27 cellular contexts compared by ENCODE assay signal in genomic region chr20:32434434-32434833, GRCh38.
A peak's percentile ranks its signal among the peaks of the same experiment; 100 is the strongest.
DNase-seq lines count a peak whose midpoint lies in the region; ATAC-seq and TF ChIP-seq lines count a peak whose summit lies in the region.
"Had no signal": no experiment of that assay in that cellular context is flagged by ENCODE, and none has a peak within 500 bp of the region (broad histone marks: within the 10 kb centered on the region; RNA-seq: fewer than 3 reads in every experiment).

No MANE protein-coding gene starts in this region.

- H3K27ac Mint-ChIP-seq in CD4-positive, alpha-beta T cell = peak overlapping the region; percentile 33
- H3K27ac Mint-ChIP-seq in activated naive CD8-positive, alpha-beta T cell treated with anti-CD3 and anti-CD28 coated beads for 36 hours = no peak overlapping the region
- H3K27ac Mint-ChIP-seq: IgD-negative memory B cell had no signal

- H3K9me3 Mint-ChIP-seq in CD4-positive, alpha-beta T cell = no peaks in the 10 kb centered on the region
- no peaks in the 10 kb centered on the region for H3K9me3 Mint-ChIP-seq in activated naive CD8-positive, alpha-beta T cell treated with anti-CD3 and anti-CD28 coated beads for 36 hours
- H3K9me3 Mint-ChIP-seq: IgD-negative memory B cell had no signal

- no peaks in the 10 kb centered on the region for H3K9me3 ChIP-seq in SK-N-SH
- no peaks in the 10 kb centered on the region for H3K9me3 ChIP-seq in CD4-positive, alpha-beta T cell (ENCODE audit: control insufficient read depth, low read length)
- H3K9me3 ChIP-seq in esophagus muscularis mucosa = no peaks in the 10 kb centered on the region
- no peaks in the 10 kb centered on the region for H3K9me3 ChIP-seq in skeletal muscle tissue (ENCODE audit: control insufficient read depth in 3 of 3, low read length in 3 of 3)
- no peaks in the 10 kb centered on the region for H3K9me3 ChIP-seq in Peyer's patch
- H3K9me3 ChIP-seq: BLaER1, Caco-2, SJSA1 had no signal

- TF ChIP-seq RAD21 in SK-N-SH (IDR thresholded peaks at IDR 0.05; ENCODE audit: low read length) = no peak

- no peak overlapping the region for H3K9ac ChIP-seq in SK-N-SH
- no peak overlapping the region for H3K9ac ChIP-seq in skeletal muscle tissue (ENCODE audit: low read depth in 1 of 3, low read length in 3 of 3)
- H3K9ac ChIP-seq: BLaER1 had no signal

- TF ChIP-seq POLR2A in esophagus muscularis mucosa (IDR thresholded peaks at IDR 0.05; ENCODE audit: low read depth) (no peak), Peyer's patch (IDR thresholded peaks at IDR 0.05) (no peak)

- H3K27me3 Mint-ChIP-seq in CD4-positive, alpha-beta T cell = no peaks in the 10 kb centered on the region
- H3K27me3 Mint-ChIP-seq in activated naive CD8-positive, alpha-beta T cell treated with anti-CD3 and anti-CD28 coated beads for 36 hours = no peaks in the 10 kb centered on the region
- H3K27me3 Mint-ChIP-seq: CD4-positive, alpha-beta memory T cell; IgD-negative memory B cell had no signal

- H3K36me3 ChIP-seq in SK-N-SH (replicated peaks in 1 of 2; ENCODE audit: control insufficient read depth in 1 of 2, insufficient read depth in 2 of 2, low read length in 1 of 2) (peaks cover 81 to 100% of the 10 kb centered on the region in 2 experiments), esophagus muscularis mucosa (peaks cover 81 to 100% (median 99%) of the 10 kb centered on the region in 4 donors), skeletal muscle tissue (ENCODE audit: control insufficient read depth in 3 of 3, insufficient read depth in 3 of 3, low read length in 3 of 3) (peaks cover 86 to 92% (median 86%) of the 10 kb centered on the region in 3 donors), Peyer's patch (peaks cover 0 to 93% (median under 1%) of the 10 kb centered on the region in 3 donors)

- no peaks in the 10 kb centered on the region for H3K4me1 Mint-ChIP-seq in CD4-positive, alpha-beta T cell (ENCODE audit: low read depth)
- peaks cover 15% of the 10 kb centered on the region for H3K4me1 Mint-ChIP-seq in activated naive CD8-positive, alpha-beta T cell treated with anti-CD3 and anti-CD28 coated beads for 36 hours

- CTCF ChIA-PET in SK-N-SH (lab: Yijun Ruan, JAX) = no interaction called here
- CTCF ChIA-PET in CD4-positive, alpha-beta T cell (lab: Charles Lee) = no interaction called here

- H3K27me3 ChIP-seq in SK-N-SH (ENCODE audit: insufficient read depth) (no peaks in the 10 kb centered on the region), esophagus muscularis mucosa (no peaks in the 10 kb centered on the region), skeletal muscle tissue (ENCODE audit: control insufficient read depth in 3 of 3, insufficient read depth in 3 of 3, low read length in 3 of 3) (no peaks in the 10 kb centered on the region), Peyer's patch (no peaks in the 10 kb centered on the region)
- no peaks in the 10 kb centered on the region for H3K27me3 ChIP-seq in CD4-positive, alpha-beta T cell (ENCODE audit: control insufficient read depth, insufficient read depth, low read length)
- H3K27me3 ChIP-seq: BLaER1, SJSA1 had no signal

- TF ChIP-seq EP300 in SK-N-SH (IDR thresholded peaks at IDR 0.05; ENCODE audit: borderline replicate concordance in 1 of 2, low read depth in 1 of 2, low read length in 1 of 2) (no peak), esophagus muscularis mucosa (IDR thresholded peaks at IDR 0.05) (no peak)

- H3K36me3 Mint-ChIP-seq in CD4-positive, alpha-beta T cell (ENCODE audit: low read depth) = peaks cover 97% of the 10 kb centered on the region
- peaks cover 34% of the 10 kb centered on the region for H3K36me3 Mint-ChIP-seq in activated naive CD8-positive, alpha-beta T cell treated with anti-CD3 and anti-CD28 coated beads for 36 hours

- intact Hi-C loops in CD4-positive, alpha-beta T cell (cut with DNase I, micrococcal nuclease) = no loop called here
- intact Hi-C loops in esophagus muscularis mucosa (cut with DNase I) = no loop called here

- peaks cover 14% of the 10 kb centered on the region for H3F3A ChIP-seq in SK-N-SH (replicated peaks; ENCODE audit: insufficient read depth)

- TF ChIP-seq CTCF in SK-N-SH (IDR thresholded peaks at IDR 0.05) (no peak), esophagus muscularis mucosa (IDR thresholded peaks at IDR 0.05) (no peak), Peyer's patch (IDR thresholded peaks at IDR 0.05) (no peak)
- TF ChIP-seq CTCF in CD4-positive, alpha-beta T cell (IDR thresholded peaks at IDR 0.05) = no peak

- H3K79me2 ChIP-seq in SK-N-SH (ENCODE audit: insufficient read depth) = peaks cover 18% of the 10 kb centered on the region; the same call in 1 of the 2 replicates

- ATAC-seq in SK-N-SH treated with all-trans-retinoic acid at 6 μM for 48 hours (no peak), HG02840 (IDR thresholded peaks at IDR 0.05; ENCODE audit: low FRiP score, unreplicated experiment) (no peak)
- no peak for ATAC-seq in CD4-positive, alpha-beta T cell (ENCODE audit: poor library complexity)
- ATAC-seq: GM12878, HCT116, Panc1 had no signal

- H3K4me1 ChIP-seq in SK-N-SH (ENCODE audit: control insufficient read depth in 1 of 2, insufficient read depth in 2 of 2, low read depth in 1 of 2, low read length in 1 of 2) (no peaks in the 10 kb centered on the region), esophagus muscularis mucosa (peaks cover 0 to 17% (median 0%) of the 10 kb centered on the region in 4 donors), skeletal muscle tissue (ENCODE audit: control insufficient read depth in 3 of 3, insufficient read depth in 3 of 3, low read length in 3 of 3) (peaks cover 6 to 7% (median 6%) of the 10 kb centered on the region in 3 donors), Peyer's patch (no peaks in the 10 kb centered on the region)
- H3K4me1 ChIP-seq: Caco-2 had no signal

- POLR2A ChIA-PET in SK-N-SH (lab: Yijun Ruan, JAX) = no interaction called here
- POLR2A ChIA-PET in CD4-positive, alpha-beta T cell (lab: Charles Lee) = no interaction called here

- H3K27ac ChIP-seq in SK-N-SH (ENCODE audit: low read depth in 2 of 2, low read length in 1 of 2) (no peak overlapping the region; a peak in 1 of 4 replicates), esophagus muscularis mucosa (replicated peaks in 1 of 4) (peak overlapping the region in 1 of 4 donors; percentile 42), skeletal muscle tissue (ENCODE audit: low read depth, low read length) (peak overlapping the region; percentile 37), Peyer's patch (no peak overlapping the region)
- no peak overlapping the region for H3K27ac ChIP-seq in CD4-positive, alpha-beta T cell (ENCODE audit: low read depth, low read length)
- H3K27ac ChIP-seq: 22Rv1, BLaER1, SJSA1 had no signal

- 86% methylated on average over 8 of the region's 19 CpGs for WGBS in SK-N-SH (ENCODE audit: low lambda C conversion rate)
- WGBS in esophagus muscularis mucosa = 91% methylated on average over 7 of the region's 19 CpGs

- H4K20me1 ChIP-seq in SK-N-SH (ENCODE audit: insufficient read depth) = peaks cover 14% of the 10 kb centered on the region

- peak; percentile 17 for DNase-seq in SK-N-SH
- no peak for DNase-seq in CD4-positive, alpha-beta T cell
- DNase-seq in esophagus muscularis mucosa (ENCODE audit: extremely low spot score) = peak; percentile 64
- no peak for DNase-seq in activated naive CD8-positive, alpha-beta T cell treated with anti-CD3 and anti-CD28 coated beads for 36 hours
- no peak for DNase-seq in Peyer's patch
- DNase-seq: ACHN; CD4-positive, alpha-beta memory T cell; DND-41; GOT3; Karpas-422; MV-4-11; NCI-H1105 treated with DMSO at 0.1 percent for 48 hours; NCI-H2081; NCI-H2171; NCI-H524 treated with DMSO at 0.1 percent for 48 hours; NCI-H82 had no signal

- no peaks in the 10 kb centered on the region for H3K9me2 ChIP-seq in SK-N-SH

- H3K4me2 ChIP-seq in SK-N-SH = no peak overlapping the region
- H3K4me2 ChIP-seq: BLaER1 had no signal

- H3K4me3 ChIP-seq in SK-N-SH (ENCODE audit: low read depth in 2 of 2, low read length in 1 of 2) (no peak overlapping the region), esophagus muscularis mucosa (no peak overlapping the region), skeletal muscle tissue (ENCODE audit: low read length in 3 of 3) (no peak overlapping the region), Peyer's patch (no peak overlapping the region)
- H3K4me3 ChIP-seq: BLaER1, GM12878, SJSA1 had no signal

- no peak overlapping the region for H3K4me3 Mint-ChIP-seq in CD4-positive, alpha-beta T cell
- H3K4me3 Mint-ChIP-seq in activated naive CD8-positive, alpha-beta T cell treated with anti-CD3 and anti-CD28 coated beads for 36 hours = no peak overlapping the region
- H3K4me3 Mint-ChIP-seq: CD4-positive, alpha-beta memory T cell; IgD-negative memory B cell had no signal

- H2AFZ ChIP-seq in SK-N-SH (ENCODE audit: low read depth) = no peak overlapping the region

TF ChIP-seq in SK-N-SH, 30 proteins besides CTCF, POLR2A, EP300 and RAD21 (continues in another document):
- TF ChIP-seq TCF12 (IDR thresholded peaks at IDR 0.05) = no peak
- TF ChIP-seq GABPA (IDR thresholded peaks at IDR 0.05; ENCODE audit: low read depth) = no peak
- no peak for TF ChIP-seq MXI1 (IDR thresholded peaks at IDR 0.05; ENCODE audit: low read depth, low read length)
- no peak for TF ChIP-seq RFX5 (IDR thresholded peaks at IDR 0.05; ENCODE audit: low read length)
- no peak for TF ChIP-seq YY1 (IDR thresholded peaks at IDR 0.05; ENCODE audit: low read depth)
- TF ChIP-seq SMC3 (IDR thresholded peaks at IDR 0.05; ENCODE audit: low read depth, low read length) = no peak

TF ChIP-seq in SK-N-SH treated with all-trans-retinoic acid at 6 μM for 48 hours, 23 proteins besides CTCF, POLR2A, EP300 and RAD21 (continues in another document):
- TF ChIP-seq CREB5 (CRISPR knock-in tag; IDR thresholded peaks at IDR 0.05; ENCODE audit: low read depth) = no peak

Comparison
In these comparisons a context has a peak if more than half of its experiments do, and no peak if none do; other contexts are left out.
1. DNase-seq: peak in SK-N-SH (single experiment) and esophagus muscularis mucosa (single experiment); none in CD4-positive, alpha-beta T cell (0 of 10), activated naive CD8-positive, alpha-beta T cell treated with anti-CD3 and anti-CD28 coated beads for 36 hours (single experiment) and Peyer's patch (0 of 3).